Comparison of ENCODE assay signal across 1 cellular context in the genomic region with DNA sequence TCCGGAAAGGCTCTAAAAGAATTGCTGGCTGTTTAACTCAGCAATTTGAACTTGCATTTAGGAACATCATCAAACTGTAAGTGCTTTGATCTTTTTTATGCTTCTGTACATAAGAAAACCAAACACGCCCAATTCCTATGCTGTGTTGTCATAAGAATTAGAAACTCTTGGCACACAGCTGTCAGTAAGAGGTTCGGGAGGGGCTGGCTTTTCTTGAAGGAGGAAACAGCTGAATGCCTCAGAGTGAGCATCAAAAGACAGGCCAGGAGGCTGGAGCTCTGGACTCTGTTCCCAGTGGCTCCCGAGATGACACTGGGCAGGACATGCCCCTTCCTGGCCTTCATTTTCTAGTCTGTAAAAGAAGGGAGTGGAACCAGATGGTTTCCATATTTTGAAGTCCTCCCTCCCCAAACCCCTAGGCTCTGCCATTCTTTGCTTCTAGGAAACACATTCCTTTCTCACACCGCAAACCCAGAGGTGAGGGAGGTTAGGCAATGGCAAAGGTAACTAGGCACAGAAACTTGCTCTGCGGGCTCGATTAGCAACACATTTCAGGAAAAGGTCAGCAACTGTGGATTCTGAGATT.
TF ChIP-seq lines count a peak whose summit lies in the region.

No MANE protein-coding gene starts in this region.

TF ChIP-seq in HepG2, 621 proteins besides CTCF, POLR2A, EP300 and RAD21 (continued from another document and continues in another):
- TF ChIP-seq, protein P1, sequence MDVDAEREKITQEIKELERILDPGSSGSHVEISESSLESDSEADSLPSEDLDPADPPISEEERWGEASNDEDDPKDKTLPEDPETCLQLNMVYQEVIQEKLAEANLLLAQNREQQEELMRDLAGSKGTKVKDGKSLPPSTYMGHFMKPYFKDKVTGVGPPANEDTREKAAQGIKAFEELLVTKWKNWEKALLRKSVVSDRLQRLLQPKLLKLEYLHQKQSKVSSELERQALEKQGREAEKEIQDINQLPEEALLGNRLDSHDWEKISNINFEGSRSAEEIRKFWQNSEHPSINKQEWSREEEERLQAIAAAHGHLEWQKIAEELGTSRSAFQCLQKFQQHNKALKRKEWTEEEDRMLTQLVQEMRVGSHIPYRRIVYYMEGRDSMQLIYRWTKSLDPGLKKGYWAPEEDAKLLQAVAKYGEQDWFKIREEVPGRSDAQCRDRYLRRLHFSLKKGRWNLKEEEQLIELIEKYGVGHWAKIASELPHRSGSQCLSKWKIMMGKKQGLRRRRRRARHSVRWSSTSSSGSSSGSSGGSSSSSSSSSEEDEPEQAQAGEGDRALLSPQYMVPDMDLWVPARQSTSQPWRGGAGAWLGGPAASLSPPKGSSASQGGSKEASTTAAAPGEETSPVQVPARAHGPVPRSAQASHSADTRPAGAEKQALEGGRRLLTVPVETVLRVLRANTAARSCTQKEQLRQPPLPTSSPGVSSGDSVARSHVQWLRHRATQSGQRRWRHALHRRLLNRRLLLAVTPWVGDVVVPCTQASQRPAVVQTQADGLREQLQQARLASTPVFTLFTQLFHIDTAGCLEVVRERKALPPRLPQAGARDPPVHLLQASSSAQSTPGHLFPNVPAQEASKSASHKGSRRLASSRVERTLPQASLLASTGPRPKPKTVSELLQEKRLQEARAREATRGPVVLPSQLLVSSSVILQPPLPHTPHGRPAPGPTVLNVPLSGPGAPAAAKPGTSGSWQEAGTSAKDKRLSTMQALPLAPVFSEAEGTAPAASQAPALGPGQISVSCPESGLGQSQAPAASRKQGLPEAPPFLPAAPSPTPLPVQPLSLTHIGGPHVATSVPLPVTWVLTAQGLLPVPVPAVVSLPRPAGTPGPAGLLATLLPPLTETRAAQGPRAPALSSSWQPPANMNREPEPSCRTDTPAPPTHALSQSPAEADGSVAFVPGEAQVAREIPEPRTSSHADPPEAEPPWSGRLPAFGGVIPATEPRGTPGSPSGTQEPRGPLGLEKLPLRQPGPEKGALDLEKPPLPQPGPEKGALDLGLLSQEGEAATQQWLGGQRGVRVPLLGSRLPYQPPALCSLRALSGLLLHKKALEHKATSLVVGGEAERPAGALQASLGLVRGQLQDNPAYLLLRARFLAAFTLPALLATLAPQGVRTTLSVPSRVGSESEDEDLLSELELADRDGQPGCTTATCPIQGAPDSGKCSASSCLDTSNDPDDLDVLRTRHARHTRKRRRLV (CRISPR knock-in tag; IDR thresholded peaks at IDR 0.05): no peak
- TF ChIP-seq, protein P2, sequence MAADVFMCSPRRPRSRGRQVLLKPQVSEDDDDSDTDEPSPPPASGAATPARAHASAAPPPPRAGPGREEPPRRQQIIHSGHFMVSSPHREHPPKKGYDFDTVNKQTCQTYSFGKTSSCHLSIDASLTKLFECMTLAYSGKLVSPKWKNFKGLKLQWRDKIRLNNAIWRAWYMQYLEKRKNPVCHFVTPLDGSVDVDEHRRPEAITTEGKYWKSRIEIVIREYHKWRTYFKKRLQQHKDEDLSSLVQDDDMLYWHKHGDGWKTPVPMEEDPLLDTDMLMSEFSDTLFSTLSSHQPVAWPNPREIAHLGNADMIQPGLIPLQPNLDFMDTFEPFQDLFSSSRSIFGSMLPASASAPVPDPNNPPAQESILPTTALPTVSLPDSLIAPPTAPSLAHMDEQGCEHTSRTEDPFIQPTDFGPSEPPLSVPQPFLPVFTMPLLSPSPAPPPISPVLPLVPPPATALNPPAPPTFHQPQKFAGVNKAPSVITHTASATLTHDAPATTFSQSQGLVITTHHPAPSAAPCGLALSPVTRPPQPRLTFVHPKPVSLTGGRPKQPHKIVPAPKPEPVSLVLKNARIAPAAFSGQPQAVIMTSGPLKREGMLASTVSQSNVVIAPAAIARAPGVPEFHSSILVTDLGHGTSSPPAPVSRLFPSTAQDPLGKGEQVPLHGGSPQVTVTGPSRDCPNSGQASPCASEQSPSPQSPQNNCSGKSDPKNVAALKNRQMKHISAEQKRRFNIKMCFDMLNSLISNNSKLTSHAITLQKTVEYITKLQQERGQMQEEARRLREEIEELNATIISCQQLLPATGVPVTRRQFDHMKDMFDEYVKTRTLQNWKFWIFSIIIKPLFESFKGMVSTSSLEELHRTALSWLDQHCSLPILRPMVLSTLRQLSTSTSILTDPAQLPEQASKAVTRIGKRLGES (CRISPR knock-in tag; IDR thresholded peaks at IDR 0.05; ENCODE audit: borderline replicate concordance): no peak
- TF ChIP-seq KLF6 (CRISPR knock-in tag; IDR thresholded peaks at IDR 0.05): no peak
- TF ChIP-seq NCOR1 (IDR thresholded peaks at IDR 0.05; ENCODE audit: borderline replicate concordance, low read length): no peak
- TF ChIP-seq GFI1 (CRISPR knock-in tag; IDR thresholded peaks at IDR 0.05; ENCODE audit: borderline replicate concordance): no peak
- TF ChIP-seq ZNF207 (IDR thresholded peaks at IDR 0.05; ENCODE audit: borderline replicate concordance): no peak
- no peak for TF ChIP-seq ZNF17 (CRISPR knock-in tag; IDR thresholded peaks at IDR 0.05)
- TF ChIP-seq TOE1 (CRISPR knock-in tag; IDR thresholded peaks at IDR 0.05): no peak
- no peak for TF ChIP-seq JUNB (CRISPR knock-in tag; IDR thresholded peaks at IDR 0.05; ENCODE audit: borderline replicate concordance)
- TF ChIP-seq, protein P3, sequence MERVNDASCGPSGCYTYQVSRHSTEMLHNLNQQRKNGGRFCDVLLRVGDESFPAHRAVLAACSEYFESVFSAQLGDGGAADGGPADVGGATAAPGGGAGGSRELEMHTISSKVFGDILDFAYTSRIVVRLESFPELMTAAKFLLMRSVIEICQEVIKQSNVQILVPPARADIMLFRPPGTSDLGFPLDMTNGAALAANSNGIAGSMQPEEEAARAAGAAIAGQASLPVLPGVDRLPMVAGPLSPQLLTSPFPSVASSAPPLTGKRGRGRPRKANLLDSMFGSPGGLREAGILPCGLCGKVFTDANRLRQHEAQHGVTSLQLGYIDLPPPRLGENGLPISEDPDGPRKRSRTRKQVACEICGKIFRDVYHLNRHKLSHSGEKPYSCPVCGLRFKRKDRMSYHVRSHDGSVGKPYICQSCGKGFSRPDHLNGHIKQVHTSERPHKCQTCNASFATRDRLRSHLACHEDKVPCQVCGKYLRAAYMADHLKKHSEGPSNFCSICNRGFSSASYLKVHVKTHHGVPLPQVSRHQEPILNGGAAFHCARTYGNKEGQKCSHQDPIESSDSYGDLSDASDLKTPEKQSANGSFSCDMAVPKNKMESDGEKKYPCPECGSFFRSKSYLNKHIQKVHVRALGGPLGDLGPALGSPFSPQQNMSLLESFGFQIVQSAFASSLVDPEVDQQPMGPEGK (CRISPR knock-in tag; IDR thresholded peaks at IDR 0.05): 0 out of 2 replicates have a peak, but pooled peaks have one; percentile 8
- TF ChIP-seq, protein P4, sequence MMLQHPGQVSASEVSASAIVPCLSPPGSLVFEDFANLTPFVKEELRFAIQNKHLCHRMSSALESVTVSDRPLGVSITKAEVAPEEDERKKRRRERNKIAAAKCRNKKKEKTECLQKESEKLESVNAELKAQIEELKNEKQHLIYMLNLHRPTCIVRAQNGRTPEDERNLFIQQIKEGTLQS (CRISPR knock-in tag; IDR thresholded peaks at IDR 0.05): no peak
- TF ChIP-seq MED13 (CRISPR knock-in tag; IDR thresholded peaks at IDR 0.05): no peak
- no peak for TF ChIP-seq HMG20A (CRISPR knock-in tag; IDR thresholded peaks at IDR 0.05; ENCODE audit: borderline replicate concordance)
- TF ChIP-seq, protein P5, sequence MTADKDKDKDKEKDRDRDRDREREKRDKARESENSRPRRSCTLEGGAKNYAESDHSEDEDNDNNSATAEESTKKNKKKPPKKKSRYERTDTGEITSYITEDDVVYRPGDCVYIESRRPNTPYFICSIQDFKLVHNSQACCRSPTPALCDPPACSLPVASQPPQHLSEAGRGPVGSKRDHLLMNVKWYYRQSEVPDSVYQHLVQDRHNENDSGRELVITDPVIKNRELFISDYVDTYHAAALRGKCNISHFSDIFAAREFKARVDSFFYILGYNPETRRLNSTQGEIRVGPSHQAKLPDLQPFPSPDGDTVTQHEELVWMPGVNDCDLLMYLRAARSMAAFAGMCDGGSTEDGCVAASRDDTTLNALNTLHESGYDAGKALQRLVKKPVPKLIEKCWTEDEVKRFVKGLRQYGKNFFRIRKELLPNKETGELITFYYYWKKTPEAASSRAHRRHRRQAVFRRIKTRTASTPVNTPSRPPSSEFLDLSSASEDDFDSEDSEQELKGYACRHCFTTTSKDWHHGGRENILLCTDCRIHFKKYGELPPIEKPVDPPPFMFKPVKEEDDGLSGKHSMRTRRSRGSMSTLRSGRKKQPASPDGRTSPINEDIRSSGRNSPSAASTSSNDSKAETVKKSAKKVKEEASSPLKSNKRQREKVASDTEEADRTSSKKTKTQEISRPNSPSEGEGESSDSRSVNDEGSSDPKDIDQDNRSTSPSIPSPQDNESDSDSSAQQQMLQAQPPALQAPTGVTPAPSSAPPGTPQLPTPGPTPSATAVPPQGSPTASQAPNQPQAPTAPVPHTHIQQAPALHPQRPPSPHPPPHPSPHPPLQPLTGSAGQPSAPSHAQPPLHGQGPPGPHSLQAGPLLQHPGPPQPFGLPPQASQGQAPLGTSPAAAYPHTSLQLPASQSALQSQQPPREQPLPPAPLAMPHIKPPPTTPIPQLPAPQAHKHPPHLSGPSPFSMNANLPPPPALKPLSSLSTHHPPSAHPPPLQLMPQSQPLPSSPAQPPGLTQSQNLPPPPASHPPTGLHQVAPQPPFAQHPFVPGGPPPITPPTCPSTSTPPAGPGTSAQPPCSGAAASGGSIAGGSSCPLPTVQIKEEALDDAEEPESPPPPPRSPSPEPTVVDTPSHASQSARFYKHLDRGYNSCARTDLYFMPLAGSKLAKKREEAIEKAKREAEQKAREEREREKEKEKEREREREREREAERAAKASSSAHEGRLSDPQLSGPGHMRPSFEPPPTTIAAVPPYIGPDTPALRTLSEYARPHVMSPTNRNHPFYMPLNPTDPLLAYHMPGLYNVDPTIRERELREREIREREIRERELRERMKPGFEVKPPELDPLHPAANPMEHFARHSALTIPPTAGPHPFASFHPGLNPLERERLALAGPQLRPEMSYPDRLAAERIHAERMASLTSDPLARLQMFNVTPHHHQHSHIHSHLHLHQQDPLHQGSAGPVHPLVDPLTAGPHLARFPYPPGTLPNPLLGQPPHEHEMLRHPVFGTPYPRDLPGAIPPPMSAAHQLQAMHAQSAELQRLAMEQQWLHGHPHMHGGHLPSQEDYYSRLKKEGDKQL (CRISPR knock-in tag; IDR thresholded peaks at IDR 0.05; ENCODE audit: low read depth): no peak
- TF ChIP-seq, protein P6, sequence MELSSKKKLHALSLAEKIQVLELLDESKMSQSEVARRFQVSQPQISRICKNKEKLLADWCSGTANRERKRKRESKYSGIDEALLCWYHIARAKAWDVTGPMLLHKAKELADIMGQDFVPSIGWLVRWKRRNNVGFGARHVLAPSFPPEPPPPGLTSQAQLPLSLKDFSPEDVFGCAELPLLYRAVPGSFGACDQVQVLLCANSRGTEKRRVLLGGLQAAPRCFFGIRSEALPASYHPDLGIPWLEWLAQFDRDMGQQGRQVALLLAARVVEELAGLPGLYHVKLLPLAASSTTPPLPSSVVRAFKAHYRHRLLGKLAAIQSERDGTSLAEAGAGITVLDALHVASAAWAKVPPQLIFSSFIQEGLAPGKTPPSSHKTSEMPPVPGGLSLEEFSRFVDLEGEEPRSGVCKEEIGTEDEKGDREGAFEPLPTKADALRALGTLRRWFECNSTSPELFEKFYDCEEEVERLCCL (CRISPR knock-in tag; IDR thresholded peaks at IDR 0.05; ENCODE audit: borderline replicate concordance): no peak
- 0 out of 2 replicates have a peak, but pooled peaks have one; percentile 9 for TF ChIP-seq ZNF331 (CRISPR knock-in tag; IDR thresholded peaks at IDR 0.05)
- TF ChIP-seq TEAD3 (CRISPR knock-in tag; optimal IDR thresholded peaks at IDR 0.05; ENCODE audit: borderline replicate concordance): peak; percentile 49
- peak; percentile 23; the same call in 1 of the 2 replicates for TF ChIP-seq ZNF205 (CRISPR knock-in tag; IDR thresholded peaks at IDR 0.05)
- no peak for TF ChIP-seq ETV5 (CRISPR knock-in tag; IDR thresholded peaks at IDR 0.05; ENCODE audit: borderline replicate concordance)
- no peak for TF ChIP-seq ZNF672 (CRISPR knock-in tag; IDR thresholded peaks at IDR 0.05)
- no peak for TF ChIP-seq TARDBP (CRISPR knock-in tag; IDR thresholded peaks at IDR 0.05)
- TF ChIP-seq DPF2 (CRISPR knock-in tag; IDR thresholded peaks at IDR 0.05; ENCODE audit: borderline replicate concordance, low read depth): no peak
- TF ChIP-seq ZBTB1 (CRISPR knock-in tag; IDR thresholded peaks at IDR 0.05; ENCODE audit: borderline replicate concordance): no peak
- no peak for TF ChIP-seq NR2C2 (CRISPR knock-in tag; IDR thresholded peaks at IDR 0.05; ENCODE audit: borderline replicate concordance)
- TF ChIP-seq ZZZ3 (CRISPR knock-in tag; IDR thresholded peaks at IDR 0.05; ENCODE audit: borderline replicate concordance): no peak
- TF ChIP-seq RFX1 (IDR thresholded peaks at IDR 0.05): no peak
- TF ChIP-seq DMAP1 (CRISPR knock-in tag; IDR thresholded peaks at IDR 0.05): no peak
- no peak for TF ChIP-seq ZKSCAN8 (CRISPR knock-in tag; IDR thresholded peaks at IDR 0.05; ENCODE audit: borderline replicate concordance)
- TF ChIP-seq, protein P7, sequence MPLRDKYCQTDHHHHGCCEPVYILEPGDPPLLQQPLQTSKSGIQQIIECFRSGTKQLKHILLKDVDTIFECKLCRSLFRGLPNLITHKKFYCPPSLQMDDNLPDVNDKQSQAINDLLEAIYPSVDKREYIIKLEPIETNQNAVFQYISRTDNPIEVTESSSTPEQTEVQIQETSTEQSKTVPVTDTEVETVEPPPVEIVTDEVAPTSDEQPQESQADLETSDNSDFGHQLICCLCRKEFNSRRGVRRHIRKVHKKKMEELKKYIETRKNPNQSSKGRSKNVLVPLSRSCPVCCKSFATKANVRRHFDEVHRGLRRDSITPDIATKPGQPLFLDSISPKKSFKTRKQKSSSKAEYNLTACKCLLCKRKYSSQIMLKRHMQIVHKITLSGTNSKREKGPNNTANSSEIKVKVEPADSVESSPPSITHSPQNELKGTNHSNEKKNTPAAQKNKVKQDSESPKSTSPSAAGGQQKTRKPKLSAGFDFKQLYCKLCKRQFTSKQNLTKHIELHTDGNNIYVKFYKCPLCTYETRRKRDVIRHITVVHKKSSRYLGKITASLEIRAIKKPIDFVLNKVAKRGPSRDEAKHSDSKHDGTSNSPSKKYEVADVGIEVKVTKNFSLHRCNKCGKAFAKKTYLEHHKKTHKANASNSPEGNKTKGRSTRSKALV (CRISPR knock-in tag; IDR thresholded peaks at IDR 0.05): no peak
- TF ChIP-seq, protein P8, sequence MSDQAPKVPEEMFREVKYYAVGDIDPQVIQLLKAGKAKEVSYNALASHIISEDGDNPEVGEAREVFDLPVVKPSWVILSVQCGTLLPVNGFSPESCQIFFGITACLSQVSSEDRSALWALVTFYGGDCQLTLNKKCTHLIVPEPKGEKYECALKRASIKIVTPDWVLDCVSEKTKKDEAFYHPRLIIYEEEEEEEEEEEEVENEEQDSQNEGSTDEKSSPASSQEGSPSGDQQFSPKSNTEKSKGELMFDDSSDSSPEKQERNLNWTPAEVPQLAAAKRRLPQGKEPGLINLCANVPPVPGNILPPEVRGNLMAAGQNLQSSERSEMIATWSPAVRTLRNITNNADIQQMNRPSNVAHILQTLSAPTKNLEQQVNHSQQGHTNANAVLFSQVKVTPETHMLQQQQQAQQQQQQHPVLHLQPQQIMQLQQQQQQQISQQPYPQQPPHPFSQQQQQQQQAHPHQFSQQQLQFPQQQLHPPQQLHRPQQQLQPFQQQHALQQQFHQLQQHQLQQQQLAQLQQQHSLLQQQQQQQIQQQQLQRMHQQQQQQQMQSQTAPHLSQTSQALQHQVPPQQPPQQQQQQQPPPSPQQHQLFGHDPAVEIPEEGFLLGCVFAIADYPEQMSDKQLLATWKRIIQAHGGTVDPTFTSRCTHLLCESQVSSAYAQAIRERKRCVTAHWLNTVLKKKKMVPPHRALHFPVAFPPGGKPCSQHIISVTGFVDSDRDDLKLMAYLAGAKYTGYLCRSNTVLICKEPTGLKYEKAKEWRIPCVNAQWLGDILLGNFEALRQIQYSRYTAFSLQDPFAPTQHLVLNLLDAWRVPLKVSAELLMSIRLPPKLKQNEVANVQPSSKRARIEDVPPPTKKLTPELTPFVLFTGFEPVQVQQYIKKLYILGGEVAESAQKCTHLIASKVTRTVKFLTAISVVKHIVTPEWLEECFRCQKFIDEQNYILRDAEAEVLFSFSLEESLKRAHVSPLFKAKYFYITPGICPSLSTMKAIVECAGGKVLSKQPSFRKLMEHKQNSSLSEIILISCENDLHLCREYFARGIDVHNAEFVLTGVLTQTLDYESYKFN (CRISPR knock-in tag; conservative IDR thresholded peaks at IDR 0.05): 0 out of 2 replicates have a peak, but pooled peaks have one; percentile 17
